10 cellular contexts compared by ENCODE assay signal in the genomic region with DNA sequence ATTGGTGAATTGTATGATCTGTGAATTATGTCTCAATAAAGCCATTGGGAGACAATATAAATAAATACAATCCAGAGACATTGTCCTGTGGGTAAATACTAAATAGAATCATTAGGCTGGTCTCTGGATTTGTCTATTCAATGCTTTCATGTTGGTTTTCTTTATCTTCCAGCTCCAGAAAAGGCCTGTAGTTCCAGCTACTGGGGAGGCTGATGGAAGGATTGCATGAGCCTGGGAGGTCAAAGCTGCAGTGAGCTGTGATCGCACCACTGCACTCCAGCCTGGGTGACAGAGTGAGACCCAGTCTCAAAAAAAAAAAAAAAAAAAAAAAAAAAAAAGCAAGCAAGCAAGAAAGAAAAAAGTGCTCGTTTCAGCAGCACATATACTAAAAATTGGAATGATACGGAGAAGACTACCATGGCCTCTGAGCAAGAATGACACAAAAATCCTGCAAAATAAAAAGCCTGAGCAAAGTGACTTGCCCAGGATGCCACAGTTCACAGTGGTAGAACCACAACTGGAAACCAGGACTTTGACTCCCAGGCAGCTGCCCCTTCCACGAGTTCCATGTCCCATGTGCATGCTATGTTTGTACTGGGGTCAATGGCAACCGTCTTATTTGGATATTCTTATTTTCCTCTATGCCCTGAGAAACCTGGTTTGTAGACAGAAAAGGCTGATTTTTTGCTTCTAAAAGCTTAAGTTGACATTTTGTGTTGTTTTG. TPM values are rescaled to one million over a fixed set of nuclear protein-coding genes. Genes with fewer than 3 reads are reported as not detected.
DNase-seq lines count a peak whose midpoint lies in the region; ATAC-seq lines count a peak whose summit lies in the region.
"Had no signal": no experiment of that assay in that cellular context is flagged by ENCODE, and none has a peak within 500 bp of the region (broad histone marks: within the 10 kb centered on the region; RNA-seq: fewer than 3 reads in every experiment).

No MANE protein-coding gene starts in this region.

- H3K36me3 ChIP-seq in SJSA1 (no peaks in the 10 kb centered on the region), skeletal muscle satellite cell (ENCODE audit: insufficient read depth, low read length) (no peaks in the 10 kb centered on the region)

- peaks cover 22% of the 10 kb centered on the region for H3K4me1 ChIP-seq in SJSA1 (replicated peaks)
- H3K4me1 ChIP-seq in skeletal muscle satellite cell (ENCODE audit: control insufficient read depth, insufficient read depth, low read length) = peaks cover 26% of the 10 kb centered on the region

- ATAC-seq in GM19043 (IDR thresholded peaks at IDR 0.05; ENCODE audit: low read depth, unreplicated experiment) = peak; percentile 4
- peak; percentile 9 for ATAC-seq in HG02852 (IDR thresholded peaks at IDR 0.05; ENCODE audit: unreplicated experiment)
- ATAC-seq: effector memory CD8-positive, alpha-beta T cell had no signal

- H3K4me3 ChIP-seq in SJSA1 (no peak overlapping the region), skeletal muscle satellite cell (ENCODE audit: low read length) (no peak overlapping the region)

- H3K9me3 ChIP-seq in SJSA1 (replicated peaks) (no peaks in the 10 kb centered on the region; the same call in 1 of the 2 replicates), skeletal muscle satellite cell (replicated peaks; ENCODE audit: low read length) (no peaks in the 10 kb centered on the region)

- H3K27me3 ChIP-seq in SJSA1 (replicated peaks) (no peaks in the 10 kb centered on the region), skeletal muscle satellite cell (ENCODE audit: control insufficient read depth, insufficient read depth, low read length) (peaks cover 17% of the 10 kb centered on the region)

- peak overlapping the region; percentile 26 for H3K4me2 ChIP-seq in skeletal muscle satellite cell (ENCODE audit: low read length)

- no peak overlapping the region for H3K9ac ChIP-seq in skeletal muscle satellite cell (ENCODE audit: low read depth, low read length)

- peak overlapping the region; percentile 44 for H3K27ac ChIP-seq in SJSA1

- DNase-seq in SJSA1 (ENCODE audit: low read depth in 1 of 2, low spot score in 2 of 2) (no peak), putamen (ENCODE audit: low spot score) (no peak), MV-4-11 (lab: John Stamatoyannopoulos, UW) (no peak), HuH-7.5 (ENCODE audit: low spot score) (no peak), cerebellar cortex (ENCODE audit: low spot score) (no peak)
- DNase-seq: effector memory CD8-positive, alpha-beta T cell; nucleus accumbens had no signal

RNA-seq across cellular contexts. Expression of a gene that starts 33.6 kb away (rescaled TPM):
- total RNA-seq in SJSA1 (2014; rRNA removed; shearing (Covaris generic)) = 17.7 and 21.3 TPM in 2 replicates
- total RNA-seq in skeletal muscle satellite cell (2012; rRNA removed) = 0.25 and 2.2 TPM in 2 replicates
